21 cellular contexts compared by ENCODE assay signal in genomic region chr19:40758491-40758890, GRCh38. TPM values are rescaled to one million over a fixed set of nuclear protein-coding genes. Genes with fewer than 3 reads are reported as not detected.
"Had no signal": no experiment of that assay in that cellular context is flagged by ENCODE, and none has a peak within 500 bp of the region (broad histone marks: within the 10 kb centered on the region; RNA-seq: fewer than 3 reads in every experiment).

No MANE protein-coding gene starts in this region.

- H3K27me3 ChIP-seq: body of pancreas, esophagus squamous epithelium, hepatocyte, tibial artery, uterus had no signal

- H3K36me3 ChIP-seq: uterus had no signal

- ATAC-seq: activated T-cell treated with anti-CD3 and anti-CD28 coated beads, Interleukin-2, amount 50 U/mL, for 72 hours; body of pancreas; left lobe of liver; stimulated activated effector memory CD8-positive, alpha-beta T cell treated with anti-CD3 and anti-CD28 coated beads, Interleukin-12 subunit alpha, Interleukin-12 subunit beta, amount 100 ng/mL, for 72 hours; WTC11 had no signal

- H3K9me3 Mint-ChIP-seq: activated CD4-positive, alpha-beta T cell treated with anti-CD3 and anti-CD28 coated beads, Interleukin-2, amount 10 ng/mL, durations not matched to agents 7 days and 5 days; activated T-cell treated with anti-CD3 and anti-CD28 coated beads, Interleukin-2, amount 50 U/mL, for 72 hours; stimulated activated effector memory CD8-positive, alpha-beta T cell treated with anti-CD3 and anti-CD28 coated beads, Interleukin-12 subunit alpha, Interleukin-12 subunit beta, amount 100 ng/mL, for 72 hours; WTC11 had no signal

- H3K4me2 ChIP-seq: hepatocyte had no signal

- H2AFZ ChIP-seq: hepatocyte had no signal

- H3K9me3 ChIP-seq: body of pancreas, esophagus squamous epithelium, tibial artery, uterus had no signal

- H3K27ac ChIP-seq: body of pancreas, esophagus squamous epithelium, hepatocyte, tibial artery, uterus had no signal

- H3K4me3 ChIP-seq: body of pancreas, esophagus squamous epithelium, hepatocyte, tibial artery, uterus had no signal

- H3K27me3 Mint-ChIP-seq: activated CD4-positive, alpha-beta T cell treated with anti-CD3 and anti-CD28 coated beads, Interleukin-2, amount 10 ng/mL, durations not matched to agents 7 days and 5 days had no signal

- H3K27ac Mint-ChIP-seq: activated T-cell treated with anti-CD3 and anti-CD28 coated beads, Interleukin-2, amount 50 U/mL, for 72 hours; stimulated activated effector memory CD8-positive, alpha-beta T cell treated with anti-CD3 and anti-CD28 coated beads, Interleukin-12 subunit alpha, Interleukin-12 subunit beta, amount 100 ng/mL, for 72 hours; WTC11 had no signal

- DNase-seq: activated CD4-positive, alpha-beta T cell treated with anti-CD3 and anti-CD28 coated beads, Interleukin-2, amount 10 ng/mL, durations not matched to agents 7 days and 5 days; activated naive CD4-positive, alpha-beta T cell treated with Interleukin-2 at 50 U/mL for 16 hours; activated T-cell treated with anti-CD3 and anti-CD28 coated beads, Interleukin-2, amount 50 U/mL, for 72 hours; amygdala; body of pancreas; caudate nucleus; esophagus squamous epithelium; stimulated activated CD4-positive, alpha-beta T cell treated with anti-CD3 and anti-CD28 coated beads, Interleukin-12 subunit alpha, Interleukin-12 subunit beta, amount 100 ng/mL, for 4 hours; stimulated activated CD4-positive, alpha-beta T cell treated with anti-CD3 and anti-CD28 coated beads, Interleukin-2, amount 100 ng/mL, for 24 hours; tibial artery; uterus had no signal

- H3K4me3 Mint-ChIP-seq: activated CD4-positive, alpha-beta T cell treated with anti-CD3 and anti-CD28 coated beads, Interleukin-2, amount 10 ng/mL, durations not matched to agents 7 days and 5 days; activated T-cell treated with anti-CD3 and anti-CD28 coated beads, Interleukin-2, amount 50 U/mL, for 72 hours; stimulated activated effector memory CD8-positive, alpha-beta T cell treated with anti-CD3 and anti-CD28 coated beads, Interleukin-12 subunit alpha, Interleukin-12 subunit beta, amount 100 ng/mL, for 72 hours; WTC11 had no signal

RNA-seq across cellular contexts. Expression of gene MIA, which starts 16.8 kb away (rescaled TPM):
- total RNA-seq: fibroblast of villous mesenchyme; glomerular endothelial cell; hepatocyte; lung microvascular endothelial cell; renal cortical epithelial cell; subcutaneous adipose tissue; T-helper 1 cell treated with Interleukin-12 subunit alpha and Interleukin-12 subunit beta and Interleukin-4 antibody, amounts not matched to agents 30 ng/mL and 1 ng/mL, for 36 hours; WTC11 had no signal
